In genomic region chr2:204116154-204116792, GRCh38 we compare ENCODE assay signal across 15 cellular contexts.
DNase-seq lines count a peak whose midpoint lies in the region; ATAC-seq and TF ChIP-seq lines count a peak whose summit lies in the region.
"Had no signal": no experiment of that assay in that cellular context is flagged by ENCODE, and none has a peak within 500 bp of the region (broad histone marks: within the 10 kb centered on the region; RNA-seq: fewer than 3 reads in every experiment).

No MANE protein-coding gene starts in this region.

- TF ChIP-seq CTCF in WTC11 (IDR thresholded peaks at IDR 0.05) = no peak
- TF ChIP-seq CTCF in fibroblast of the aortic adventitia (IDR thresholded peaks at IDR 0.05; ENCODE audit: insufficient read depth, low read length) = no peak
- no peak for TF ChIP-seq CTCF in adrenal gland (IDR thresholded peaks at IDR 0.05)

- no peaks in the 10 kb centered on the region for H3K36me3 Mint-ChIP-seq in WTC11

- WGBS in adrenal gland, 4 donors = 40 to 51% (median 50%) methylated on average over 6 of the region's 6 CpGs

- H3K4me1 ChIP-seq in adrenal gland (replicated peaks in 1 of 2) = peaks cover 10 to 13% of the 10 kb centered on the region in 2 donors
- H3K4me1 ChIP-seq: psoas muscle had no signal

- H3K9me3 ChIP-seq in adrenal gland (replicated peaks in 1 of 3) = no peaks in the 10 kb centered on the region
- H3K9me3 ChIP-seq: psoas muscle, SJSA1 had no signal

- DNase-seq in WTC11 (ENCODE audit: low spot score) (no peak), fibroblast of the aortic adventitia (ENCODE audit: low read depth) (peak; percentile 4), medulla oblongata (ENCODE audit: extremely low spot score) (peak; percentile 84), adrenal gland (no peak), RKO (ENCODE audit: low spot score) (no peak)
- no peak for DNase-seq in activated T-cell treated with anti-CD3 and anti-CD28 coated beads, Interleukin-2, amount 50 U/mL, for 1 hour
- DNase-seq: activated CD4-positive, alpha-beta T cell treated with anti-CD3 and anti-CD28 coated beads, Interleukin-2, amount 10 ng/mL, durations not matched to agents 7 days and 5 days; psoas muscle; stimulated activated CD4-positive, alpha-beta T cell treated with anti-CD3 and anti-CD28 coated beads, Interleukin-2, amount 100 ng/mL, for 24 hours; stimulated activated CD8-positive, alpha-beta memory T cell treated with anti-CD3 and anti-CD28 coated beads, Interleukin-4, amount 100 ng/mL, for 48 hours; T1000 had no signal

- H3K36me3 ChIP-seq in adrenal gland (replicated peaks in 1 of 2) = no peaks in the 10 kb centered on the region
- H3K36me3 ChIP-seq: SJSA1 had no signal

- no peaks in the 10 kb centered on the region for H3K27me3 Mint-ChIP-seq in WTC11 (ENCODE audit: low read depth)

- CTCF ChIA-PET in WTC11 (lab: Charles Lee) = interaction anchor here (2.1 kb wide), 1 partner anchor 62 kb away, joined by 9 read pairs; no protein-coding TSS in a partner anchor

- peak; percentile 25; the same call in 1 of the 2 replicates for ATAC-seq in WTC11
- ATAC-seq in HG03521 (IDR thresholded peaks at IDR 0.05; ENCODE audit: unreplicated experiment) = no peak
- ATAC-seq: psoas muscle had no signal

- no peak overlapping the region for H3K4me3 Mint-ChIP-seq in WTC11
- H3K4me3 Mint-ChIP-seq: activated CD4-positive, alpha-beta T cell treated with anti-CD3 and anti-CD28 coated beads, Interleukin-2, amount 10 ng/mL, durations not matched to agents 7 days and 5 days; activated T-helper 1 cell treated with anti-CD3 and anti-CD28 coated beads, Interleukin-12 subunit alpha, Interleukin-12 subunit beta, Interleukin-2, Interleukin-4 antibody, amounts not matched to agents 30 ng/mL and 10 ng/mL and 1 ng/mL, durations not matched to agents 14 hours and 24 hours and 36 hours had no signal

- POLR2A ChIA-PET in WTC11 (lab: Charles Lee) = no interaction called here

- H3K27me3 ChIP-seq in adrenal gland = no peaks in the 10 kb centered on the region
- H3K27me3 ChIP-seq: SJSA1 had no signal

- H3K4me3 ChIP-seq in fibroblast of the aortic adventitia (ENCODE audit: low read depth, low read length) = no peak overlapping the region
- H3K4me3 ChIP-seq in adrenal gland = no peak overlapping the region
- H3K4me3 ChIP-seq: psoas muscle, SJSA1 had no signal

- no peaks in the 10 kb centered on the region for H3K9me3 Mint-ChIP-seq in WTC11
- H3K9me3 Mint-ChIP-seq: activated CD4-positive, alpha-beta T cell treated with anti-CD3 and anti-CD28 coated beads, Interleukin-2, amount 10 ng/mL, durations not matched to agents 7 days and 5 days; activated T-helper 1 cell treated with anti-CD3 and anti-CD28 coated beads, Interleukin-12 subunit alpha, Interleukin-12 subunit beta, Interleukin-2, Interleukin-4 antibody, amounts not matched to agents 30 ng/mL and 10 ng/mL and 1 ng/mL, durations not matched to agents 14 hours and 24 hours and 36 hours had no signal

- no peak overlapping the region for H3K27ac Mint-ChIP-seq in WTC11
- H3K27ac Mint-ChIP-seq: activated CD4-positive, alpha-beta T cell treated with anti-CD3 and anti-CD28 coated beads, Interleukin-2, amount 10 ng/mL, durations not matched to agents 7 days and 5 days had no signal

- H3K4me1 Mint-ChIP-seq in WTC11 = peaks cover 26% of the 10 kb centered on the region

- H3K27ac ChIP-seq in temporal lobe (ENCODE audit: low read depth, low read length) (peak overlapping the region; percentile 34), adrenal gland (no peak overlapping the region)
- H3K27ac ChIP-seq: psoas muscle, SJSA1 had no signal

- intact Hi-C loops in adrenal gland (cut with DNase I) = no loop called here

- no peak for TF ChIP-seq POLR2A in adrenal gland (IDR thresholded peaks at IDR 0.05)

TF ChIP-seq in WTC11, 78 proteins besides CTCF, POLR2A, EP300 and RAD21:
- TF ChIP-seq, protein P1, sequence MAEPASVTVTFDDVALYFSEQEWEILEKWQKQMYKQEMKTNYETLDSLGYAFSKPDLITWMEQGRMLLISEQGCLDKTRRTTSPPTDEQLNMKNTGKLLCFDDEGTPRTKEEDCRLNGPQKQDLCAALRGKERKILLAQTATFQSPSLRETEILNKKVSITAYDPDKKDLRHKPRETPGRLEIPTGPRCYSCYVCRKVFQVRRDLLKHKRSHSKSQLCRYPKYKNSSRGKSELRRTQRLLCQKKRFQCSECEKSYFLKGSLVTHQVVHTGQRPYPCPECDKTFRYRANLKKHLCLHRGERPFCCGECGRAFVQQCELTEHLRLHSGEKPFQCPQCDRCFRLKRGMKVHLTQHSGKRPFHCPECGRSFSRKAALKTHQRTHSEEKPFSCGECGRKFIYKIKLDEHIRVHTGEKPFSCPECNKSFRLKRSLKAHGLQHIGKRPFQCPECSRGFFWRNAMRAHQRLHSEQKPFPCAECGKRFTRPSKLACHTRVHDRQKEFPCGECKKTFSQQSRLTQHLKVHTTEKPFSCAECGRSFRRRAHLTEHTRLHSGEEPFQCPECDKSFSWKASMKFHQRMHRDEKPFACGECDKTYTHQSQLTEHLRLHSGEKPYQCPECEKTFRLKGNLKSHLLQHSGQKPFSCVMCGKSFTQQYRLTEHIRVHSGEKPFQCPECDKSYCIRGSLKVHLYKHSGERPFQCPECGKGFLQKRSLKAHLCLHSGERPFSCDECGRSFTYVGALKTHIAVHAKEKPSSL (CRISPR knock-in tag; conservative IDR thresholded peaks at IDR 0.05) = no peak
- no peak for TF ChIP-seq PRRX2 (CRISPR knock-in tag; IDR thresholded peaks at IDR 0.05)
- no peak for TF ChIP-seq ZSCAN18 (CRISPR knock-in tag; IDR thresholded peaks at IDR 0.05)
- no peak for TF ChIP-seq NR1H2 (CRISPR knock-in tag; IDR thresholded peaks at IDR 0.05)
- TF ChIP-seq RORB (CRISPR knock-in tag; IDR thresholded peaks at IDR 0.05) = no peak
- no peak for TF ChIP-seq SP1 (CRISPR knock-in tag; conservative IDR thresholded peaks at IDR 0.05)
- no peak for TF ChIP-seq FOXK1 (CRISPR knock-in tag; IDR thresholded peaks at IDR 0.05)
- TF ChIP-seq GTF2I (CRISPR knock-in tag; conservative IDR thresholded peaks at IDR 0.05) = no peak
- no peak for TF ChIP-seq AFF4 (CRISPR knock-in tag; IDR thresholded peaks at IDR 0.05; ENCODE audit: borderline replicate concordance)
- no peak for TF ChIP-seq CDX4 (CRISPR knock-in tag; IDR thresholded peaks at IDR 0.05; ENCODE audit: borderline replicate concordance)

Comparison
In these comparisons a context has a peak if more than half of its experiments do, and no peak if none do; other contexts are left out.
1. DNase-seq: peak in fibroblast of the aortic adventitia (single experiment) and medulla oblongata (single experiment); none in WTC11 (single experiment), activated T-cell treated with anti-CD3 and anti-CD28 coated beads, Interleukin-2, amount 50 U/mL, for 1 hour (single experiment), adrenal gland (0 of 7) and RKO (single experiment).